ENCODE assay signal across 2 cellular contexts in the genomic region with DNA sequence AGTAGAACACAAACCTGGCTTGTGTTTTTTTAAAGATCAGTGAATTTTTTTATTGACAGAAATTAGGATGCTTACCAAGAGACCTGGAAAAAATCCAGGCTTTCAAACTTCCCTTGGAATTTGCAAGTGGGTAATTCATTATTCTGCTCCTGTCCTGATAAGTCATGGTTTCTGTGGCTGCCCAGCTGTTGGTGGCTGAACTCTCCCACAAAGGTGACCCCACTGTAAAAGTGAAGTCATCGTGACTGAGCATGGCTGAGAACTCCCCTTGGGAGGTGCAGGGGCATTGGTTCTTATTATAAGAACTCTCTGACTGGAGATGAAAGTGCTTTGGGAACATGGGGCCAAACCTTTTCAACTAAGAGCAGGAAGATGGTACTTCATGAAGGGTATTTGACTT.
TF ChIP-seq lines count a peak whose summit lies in the region.

No MANE protein-coding gene starts in this region.

TF ChIP-seq in HEK293, 187 proteins besides CTCF, POLR2A, EP300 and RAD21:
- TF ChIP-seq KLF9 (tag by site-specific recombination; IDR thresholded peaks at IDR 0.05; ENCODE audit: low read depth) (no peak), GLIS1 (tag by site-specific recombination; IDR thresholded peaks at IDR 0.05) (peak; percentile 80), ZNF555 (tag by site-specific recombination; conservative IDR thresholded peaks at IDR 0.05) (no peak), ZNF350 (tag by site-specific recombination; IDR thresholded peaks at IDR 0.05) (no peak)

TF ChIP-seq in SK-N-SH, 30 proteins besides CTCF, POLR2A, EP300 and RAD21 (continued from another document):
- TF ChIP-seq, protein P1, sequence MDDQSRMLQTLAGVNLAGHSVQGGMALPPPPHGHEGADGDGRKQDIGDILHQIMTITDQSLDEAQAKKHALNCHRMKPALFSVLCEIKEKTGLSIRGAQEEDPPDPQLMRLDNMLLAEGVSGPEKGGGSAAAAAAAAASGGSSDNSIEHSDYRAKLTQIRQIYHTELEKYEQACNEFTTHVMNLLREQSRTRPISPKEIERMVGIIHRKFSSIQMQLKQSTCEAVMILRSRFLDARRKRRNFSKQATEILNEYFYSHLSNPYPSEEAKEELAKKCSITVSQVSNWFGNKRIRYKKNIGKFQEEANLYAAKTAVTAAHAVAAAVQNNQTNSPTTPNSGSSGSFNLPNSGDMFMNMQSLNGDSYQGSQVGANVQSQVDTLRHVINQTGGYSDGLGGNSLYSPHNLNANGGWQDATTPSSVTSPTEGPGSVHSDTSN (IDR thresholded peaks at IDR 0.05) = peak; percentile 20; the same call in 1 of the 2 replicates
- TF ChIP-seq FOSL2 (IDR thresholded peaks at IDR 0.05; ENCODE audit: borderline replicate concordance, low read depth) = no peak
